1 cellular context compared by ENCODE assay signal in genomic region chr12:56636675-56637540, GRCh38.
A peak's percentile ranks its signal among the peaks of the same experiment; 100 is the strongest.
TF ChIP-seq lines count a peak whose summit lies in the region.

No MANE protein-coding gene starts in this region.

TF ChIP-seq in HepG2, 621 proteins besides CTCF, POLR2A, EP300 and RAD21 (continued from another document and continues in another):
- TF ChIP-seq HNF1B (CRISPR knock-in tag; IDR thresholded peaks at IDR 0.05) (peak; percentile 90), ATM (IDR thresholded peaks at IDR 0.05; ENCODE audit: borderline replicate concordance) (no peak), TOE1 (CRISPR knock-in tag; IDR thresholded peaks at IDR 0.05) (0 out of 2 replicates have a peak, but pooled peaks have one; percentile 70), ZNF10 (CRISPR knock-in tag; IDR thresholded peaks at IDR 0.05; ENCODE audit: borderline replicate concordance, low read depth) (no peak), MTA3 (CRISPR knock-in tag; IDR thresholded peaks at IDR 0.05) (no peak), NONO (IDR thresholded peaks at IDR 0.05) (no peak), NONO (CRISPR knock-in tag; conservative IDR thresholded peaks at IDR 0.05) (peak; percentile 50; the same call in 1 of the 2 replicates), CREM (IDR thresholded peaks at IDR 0.05) (peak; percentile 77), CREM (CRISPR knock-in tag; IDR thresholded peaks at IDR 0.05) (no peak), ZNF724P (CRISPR knock-in tag; IDR thresholded peaks at IDR 0.05; ENCODE audit: borderline replicate concordance) (no peak), ZNF879 (CRISPR knock-in tag; IDR thresholded peaks at IDR 0.05) (no peak), ZNF597 (CRISPR knock-in tag; IDR thresholded peaks at IDR 0.05) (no peak), ZNF773 (CRISPR knock-in tag; IDR thresholded peaks at IDR 0.05; ENCODE audit: borderline replicate concordance) (no peak), NFATC3 (CRISPR knock-in tag; IDR thresholded peaks at IDR 0.05) (no peak), IRF1 (CRISPR knock-in tag; IDR thresholded peaks at IDR 0.05; ENCODE audit: low read depth) (no peak), SOX6 (IDR thresholded peaks at IDR 0.05) (no peak), SOX6 (CRISPR knock-in tag; IDR thresholded peaks at IDR 0.05) (peak; percentile 74), THRA (CRISPR knock-in tag; IDR thresholded peaks at IDR 0.05; ENCODE audit: borderline replicate concordance) (no peak; the same call in 1 of the 2 replicates), NAIF1 (CRISPR knock-in tag; IDR thresholded peaks at IDR 0.05; ENCODE audit: borderline replicate concordance) (no peak), ZSCAN12 (CRISPR knock-in tag; IDR thresholded peaks at IDR 0.05) (no peak), NFIB (CRISPR knock-in tag; IDR thresholded peaks at IDR 0.05; ENCODE audit: borderline replicate concordance) (peak; percentile 94; the same call in 1 of the 2 replicates), ZNF576 (CRISPR knock-in tag; IDR thresholded peaks at IDR 0.05) (no peak), ZNF839 (CRISPR knock-in tag; IDR thresholded peaks at IDR 0.05; ENCODE audit: borderline replicate concordance) (no peak), NR1H2 (CRISPR knock-in tag; IDR thresholded peaks at IDR 0.05; ENCODE audit: borderline replicate concordance, low read depth) (no peak), POLR2G (IDR thresholded peaks at IDR 0.05; ENCODE audit: low read depth, low read length) (peak; percentile 73), ZNF646 (CRISPR knock-in tag; IDR thresholded peaks at IDR 0.05) (no peak), PTBP1 (IDR thresholded peaks at IDR 0.05; ENCODE audit: low read depth, low read length, poor library complexity, severe bottlenecking) (no peak), IRF2 (CRISPR knock-in tag; IDR thresholded peaks at IDR 0.05) (peak; percentile 79; the same call in 1 of the 2 replicates), ZNF260 (CRISPR knock-in tag; IDR thresholded peaks at IDR 0.05; ENCODE audit: borderline replicate concordance, low read depth) (no peak), ZNF672 (CRISPR knock-in tag; IDR thresholded peaks at IDR 0.05) (no peak), ZBTB10 (CRISPR knock-in tag; IDR thresholded peaks at IDR 0.05; ENCODE audit: borderline replicate concordance) (no peak; the same call in 1 of the 2 replicates), REST (IDR thresholded peaks at IDR 0.05; ENCODE audit: borderline replicate concordance in 1 of 2, low read depth in 1 of 2, low read length in 2 of 2) (no peak), FOSL1 (CRISPR knock-in tag; IDR thresholded peaks at IDR 0.05; ENCODE audit: borderline replicate concordance) (no peak), ZNF335 (CRISPR knock-in tag; IDR thresholded peaks at IDR 0.05) (no peak), ZNF704 (CRISPR knock-in tag; IDR thresholded peaks at IDR 0.05; ENCODE audit: borderline replicate concordance) (no peak), ZNF530 (CRISPR knock-in tag; IDR thresholded peaks at IDR 0.05; ENCODE audit: low read depth) (no peak), ZNF180 (CRISPR knock-in tag; IDR thresholded peaks at IDR 0.05; ENCODE audit: borderline replicate concordance, low read depth) (no peak)
